Comparison of ENCODE assay signal across 11 cellular contexts in genomic region chr6:47722178-47722577, GRCh38. TPM values are rescaled to one million over a fixed set of nuclear protein-coding genes. Genes with fewer than 3 reads are reported as not detected.
A peak's percentile ranks its signal among the peaks of the same experiment; 100 is the strongest.
DNase-seq lines count a peak whose midpoint lies in the region; ATAC-seq and TF ChIP-seq lines count a peak whose summit lies in the region.
"Had no signal": no experiment of that assay in that cellular context is flagged by ENCODE, and none has a peak within 500 bp of the region (broad histone marks: within the 10 kb centered on the region; RNA-seq: fewer than 3 reads in every experiment).

No MANE protein-coding gene starts in this region.

- H3K27ac Mint-ChIP-seq in HFFc6 (no peak overlapping the region), type B pancreatic cell (no peak overlapping the region)
- H3K27ac Mint-ChIP-seq in activated naive CD8-positive, alpha-beta T cell treated with anti-CD3 and anti-CD28 coated beads, Interleukin-2, amount 50 U/mL, for 24 hours, result no peak overlapping the region
- H3K27ac Mint-ChIP-seq in activated T-helper 2 cell treated with anti-CD3 and anti-CD28 coated beads, Interferon-gamma antibody, Interleukin-2, Interleukin-4, amounts not matched to agents 10 μg/mL and 5 μg/mL and 100 μg/mL, durations not matched to agents 14 hours and 24 hours and 36 hours, result no peak overlapping the region
- H3K27ac Mint-ChIP-seq: activated naive CD8-positive, alpha-beta T cell had no signal

- H3K36me3 Mint-ChIP-seq in HFFc6 (ENCODE audit: low read depth), result no peaks in the 10 kb centered on the region
- H3K36me3 Mint-ChIP-seq in type B pancreatic cell, result no peaks in the 10 kb centered on the region
- no peaks in the 10 kb centered on the region for H3K36me3 Mint-ChIP-seq in activated naive CD8-positive, alpha-beta T cell treated with anti-CD3 and anti-CD28 coated beads, Interleukin-2, amount 50 U/mL, for 24 hours (ENCODE audit: low read depth)
- H3K36me3 Mint-ChIP-seq in activated T-helper 2 cell treated with anti-CD3 and anti-CD28 coated beads, Interferon-gamma antibody, Interleukin-2, Interleukin-4, amounts not matched to agents 10 μg/mL and 5 μg/mL and 100 μg/mL, durations not matched to agents 14 hours and 24 hours and 36 hours (ENCODE audit: low read depth), result no peaks in the 10 kb centered on the region
- H3K36me3 Mint-ChIP-seq: activated naive CD8-positive, alpha-beta T cell had no signal

- intact Hi-C loops in activated T-helper 2 cell treated with anti-CD3 and anti-CD28 coated beads, Interferon-gamma antibody, Interleukin-2, Interleukin-4, amounts not matched to agents 10 μg/mL and 5 μg/mL and 100 μg/mL, durations not matched to agents 14 hours and 24 hours and 36 hours (cut with micrococcal nuclease), result loop anchor here (10.0 kb wide), 1 partner anchor 67 kb away; no protein-coding TSS in a partner anchor

- TF ChIP-seq CTCF in GM13976 (IDR thresholded peaks at IDR 0.05; ENCODE audit: borderline replicate concordance, control extremely low read depth, extremely low read depth, insufficient read depth, missing control alignments) (no peak), HFFc6 (IDR thresholded peaks at IDR 0.05) (no peak), type B pancreatic cell (conservative IDR thresholded peaks at IDR 0.05) (no peak)

- DNase-seq in GM13976 (ENCODE audit: low spot score) (peak; percentile 38), SK-MEL-5 (ENCODE audit: low read depth, low spot score) (peak; percentile 48), HFFc6 (no peak), type B pancreatic cell (ENCODE audit: extremely low spot score, unreplicated experiment) (no peak)
- no peak for DNase-seq in activated naive CD8-positive, alpha-beta T cell treated with anti-CD3 and anti-CD28 coated beads, Interleukin-2, amount 50 U/mL, for 24 hours
- no peak for DNase-seq in activated T-helper 2 cell treated with anti-CD3 and anti-CD28 coated beads, Interferon-gamma antibody, Interleukin-2, Interleukin-4, amounts not matched to agents 10 μg/mL and 5 μg/mL and 100 μg/mL, durations not matched to agents 14 hours and 24 hours and 36 hours (ENCODE audit: low spot score)
- DNase-seq: heart right ventricle had no signal

- H3K4me3 Mint-ChIP-seq in HFFc6 (no peak overlapping the region), type B pancreatic cell (no peak overlapping the region)
- no peak overlapping the region for H3K4me3 Mint-ChIP-seq in activated naive CD8-positive, alpha-beta T cell treated with anti-CD3 and anti-CD28 coated beads, Interleukin-2, amount 50 U/mL, for 24 hours
- H3K4me3 Mint-ChIP-seq in activated T-helper 2 cell treated with anti-CD3 and anti-CD28 coated beads, Interferon-gamma antibody, Interleukin-2, Interleukin-4, amounts not matched to agents 10 μg/mL and 5 μg/mL and 100 μg/mL, durations not matched to agents 14 hours and 24 hours and 36 hours (ENCODE audit: low read depth), result no peak overlapping the region
- H3K4me3 Mint-ChIP-seq: activated naive CD8-positive, alpha-beta T cell had no signal

- H3K9me3 Mint-ChIP-seq in HFFc6 (peaks cover 17% of the 10 kb centered on the region), type B pancreatic cell (peaks cover 23% of the 10 kb centered on the region)
- no peaks in the 10 kb centered on the region for H3K9me3 Mint-ChIP-seq in activated naive CD8-positive, alpha-beta T cell treated with anti-CD3 and anti-CD28 coated beads, Interleukin-2, amount 50 U/mL, for 24 hours
- no peaks in the 10 kb centered on the region for H3K9me3 Mint-ChIP-seq in activated T-helper 2 cell treated with anti-CD3 and anti-CD28 coated beads, Interferon-gamma antibody, Interleukin-2, Interleukin-4, amounts not matched to agents 10 μg/mL and 5 μg/mL and 100 μg/mL, durations not matched to agents 14 hours and 24 hours and 36 hours

- ATAC-seq in GM21423 (IDR thresholded peaks at IDR 0.05; ENCODE audit: unreplicated experiment) (peak; percentile 71), HG03108 (IDR thresholded peaks at IDR 0.05; ENCODE audit: unreplicated experiment) (peak; percentile 52)
- no peak for ATAC-seq in activated naive CD8-positive, alpha-beta T cell treated with anti-CD3 and anti-CD28 coated beads, Interleukin-2, amount 50 U/mL, for 24 hours
- ATAC-seq: heart right ventricle had no signal

- H3K4me1 Mint-ChIP-seq in HFFc6 (ENCODE audit: low read depth) (no peaks in the 10 kb centered on the region), type B pancreatic cell (ENCODE audit: unreplicated experiment) (no peaks in the 10 kb centered on the region)
- peaks cover 2% of the 10 kb centered on the region for H3K4me1 Mint-ChIP-seq in activated naive CD8-positive, alpha-beta T cell treated with anti-CD3 and anti-CD28 coated beads, Interleukin-2, amount 50 U/mL, for 24 hours
- peaks cover 18% of the 10 kb centered on the region for H3K4me1 Mint-ChIP-seq in activated T-helper 2 cell treated with anti-CD3 and anti-CD28 coated beads, Interferon-gamma antibody, Interleukin-2, Interleukin-4, amounts not matched to agents 10 μg/mL and 5 μg/mL and 100 μg/mL, durations not matched to agents 14 hours and 24 hours and 36 hours (ENCODE audit: low read depth)

- in situ Hi-C loops in GM13976 (cut with MboI; ENCODE audit: low sequenced_read_pairs, unreplicated experiment) (no loop called here), SK-MEL-5 (cut with HindIII; ENCODE audit: low pct_unique_long_range_greater_than_20kb, low sequenced_read_pairs) (no loop called here)

- H3K27me3 Mint-ChIP-seq in HFFc6 (ENCODE audit: insufficient read depth) (peaks cover 2% of the 10 kb centered on the region; the same call in 1 of the 2 replicates), type B pancreatic cell (no peaks in the 10 kb centered on the region)
- peaks cover 5% of the 10 kb centered on the region for H3K27me3 Mint-ChIP-seq in activated naive CD8-positive, alpha-beta T cell treated with anti-CD3 and anti-CD28 coated beads, Interleukin-2, amount 50 U/mL, for 24 hours
- peaks cover 27% of the 10 kb centered on the region for H3K27me3 Mint-ChIP-seq in activated T-helper 2 cell treated with anti-CD3 and anti-CD28 coated beads, Interferon-gamma antibody, Interleukin-2, Interleukin-4, amounts not matched to agents 10 μg/mL and 5 μg/mL and 100 μg/mL, durations not matched to agents 14 hours and 24 hours and 36 hours (ENCODE audit: low read depth)

RNA-seq across cellular contexts. Expression of gene ADGRF4, which starts 23.8 kb away (rescaled TPM):
- total RNA-seq in SK-MEL-5 (2014; rRNA removed; shearing (Covaris generic)), result 0.05 and 0.11 TPM in 2 replicates
- 0.04 and 0.06 TPM in 2 replicates for polyA plus RNA-seq in SK-MEL-5 (2015; cell fraction: cytosol; rRNA removed)
- polyA plus RNA-seq in SK-MEL-5 (2015; cell fraction: nucleus; rRNA removed), result not detected in 2 replicates
- not detected for total RNA-seq in HFFc6 (2021; fragmentation: NEBNext Ultra II Directional; extraction: Animal tissue kit (Norgen Biotek cat#: 25700))
- 0.87 and 2.3 TPM in 2 replicates for total RNA-seq in type B pancreatic cell (ENCODE audit: low replicate concordance)
- total RNA-seq in activated T-helper 2 cell treated with anti-CD3 and anti-CD28 coated beads, Interferon-gamma antibody, Interleukin-2, Interleukin-4, amounts not matched to agents 10 μg/mL and 5 μg/mL and 100 μg/mL, durations not matched to agents 14 hours and 24 hours and 36 hours, result not detected in 2 replicates
- total RNA-seq: dermis microvascular lymphatic vessel endothelial cell had no signal

RNA-seq across cellular contexts. Expression of gene OPN5, which starts 59.7 kb away (rescaled TPM):
- total RNA-seq in SK-MEL-5 (2014; rRNA removed; shearing (Covaris generic)), result not detected in 2 replicates
- polyA plus RNA-seq in SK-MEL-5 (2015; cell fraction: cytosol; rRNA removed), result not detected in 2 replicates
- polyA plus RNA-seq in SK-MEL-5 (2015; cell fraction: nucleus; rRNA removed), result 0.09 and 0.32 TPM in 2 replicates
- not detected for total RNA-seq in HFFc6 (2021; fragmentation: NEBNext Ultra II Directional; extraction: Animal tissue kit (Norgen Biotek cat#: 25700))
- total RNA-seq in type B pancreatic cell (ENCODE audit: low replicate concordance), result 4.6 TPM in 1 of 2 replicates, not detected in the other
- not detected in 2 replicates for total RNA-seq in activated T-helper 2 cell treated with anti-CD3 and anti-CD28 coated beads, Interferon-gamma antibody, Interleukin-2, Interleukin-4, amounts not matched to agents 10 μg/mL and 5 μg/mL and 100 μg/mL, durations not matched to agents 14 hours and 24 hours and 36 hours
- total RNA-seq: dermis microvascular lymphatic vessel endothelial cell had no signal

Comparison
In these comparisons a context has a peak if more than half of its experiments do, and no peak if none do; other contexts are left out.
1. DNase-seq: peak in GM13976 (single experiment) and SK-MEL-5 (single experiment); none in HFFc6 (single experiment), type B pancreatic cell (single experiment), activated naive CD8-positive, alpha-beta T cell treated with anti-CD3 and anti-CD28 coated beads, Interleukin-2, amount 50 U/mL, for 24 hours (single experiment) and activated T-helper 2 cell treated with anti-CD3 and anti-CD28 coated beads, Interferon-gamma antibody, Interleukin-2, Interleukin-4, amounts not matched to agents 10 μg/mL and 5 μg/mL and 100 μg/mL, durations not matched to agents 14 hours and 24 hours and 36 hours (single experiment).